ENCODE assay signal across 8 cellular contexts in genomic region chr17:44394833-44395232, GRCh38. TPM values are rescaled to one million over a fixed set of nuclear protein-coding genes. Genes with fewer than 3 reads are reported as not detected.
"Had no signal": no experiment of that assay in that cellular context is flagged by ENCODE, and none has a peak within 500 bp of the region (broad histone marks: within the 10 kb centered on the region; RNA-seq: fewer than 3 reads in every experiment).

No MANE protein-coding gene starts in this region.

- H3K27ac ChIP-seq: GM23248 had no signal

- H2AFZ ChIP-seq: GM23248 had no signal

- FAIRE-seq: HTR-8/SVneo had no signal

- DNase-seq: GM23248, GOT3, H7, HCEC 1CT, KG1 had no signal

- H3K4me3 Mint-ChIP-seq: IgD-negative memory B cell had no signal

- H3K9ac ChIP-seq: GM23248 had no signal

- H3K4me1 Mint-ChIP-seq: IgD-negative memory B cell had no signal

- H3K27me3 Mint-ChIP-seq: IgD-negative memory B cell had no signal

- H3K4me3 ChIP-seq: GM23248 had no signal

RNA-seq across cellular contexts. Expression of gene ITGA2B, which starts 5.4 kb away (rescaled TPM):
- total RNA-seq: GM23248, HT-29 had no signal
- polyA plus RNA-seq: GM23248 had no signal
